In the genomic region with DNA sequence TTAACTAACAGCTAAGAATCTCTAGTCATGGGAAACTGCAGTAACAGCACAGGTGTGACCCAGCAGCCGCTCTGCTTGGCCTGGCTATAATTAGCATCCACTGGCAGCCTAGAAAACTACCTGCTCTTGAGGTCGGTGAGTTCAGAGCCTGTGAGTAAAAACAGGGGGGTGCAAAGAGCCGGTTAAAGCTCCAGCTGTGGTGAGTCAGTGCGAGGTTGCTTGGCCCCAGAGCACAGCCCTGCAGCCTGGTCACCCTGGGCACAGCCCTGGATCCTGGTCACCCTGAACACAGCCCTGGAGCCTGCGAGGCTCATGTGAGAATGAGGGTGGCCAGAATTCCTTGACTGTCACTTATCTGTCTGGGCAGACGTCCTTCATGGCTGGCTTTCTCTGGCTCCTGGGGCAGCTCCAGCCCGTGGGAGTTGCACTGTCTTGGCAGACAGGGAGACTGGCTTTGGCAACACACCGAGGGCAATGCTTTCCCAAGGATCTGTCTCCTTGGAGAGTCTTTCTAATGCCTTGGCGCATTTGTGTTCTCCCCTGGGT, we compare ENCODE assay signal across 15 cellular contexts.
DNase-seq lines count a peak whose midpoint lies in the region; ATAC-seq and TF ChIP-seq lines count a peak whose summit lies in the region.
"Had no signal": no experiment of that assay in that cellular context is flagged by ENCODE, and none has a peak within 500 bp of the region (broad histone marks: within the 10 kb centered on the region; RNA-seq: fewer than 3 reads in every experiment).

No MANE protein-coding gene starts in this region.

- in situ Hi-C loops in gastrocnemius medialis (cut with MboI; ENCODE audit: low sequenced_read_pairs in 4 of 4) = no loop called here

- H3K27me3 ChIP-seq in body of pancreas (no peaks in the 10 kb centered on the region), gastrocnemius medialis (no peaks in the 10 kb centered on the region)
- H3K27me3 ChIP-seq: neutrophil had no signal

- DNase-seq in HT-29 (ENCODE audit: low spot score) = peak; percentile 27
- peak; percentile 89 to 96 (median 93) for DNase-seq in body of pancreas
- peak; percentile 47 to 76 for DNase-seq in gastrocnemius medialis
- no peak for DNase-seq in left lobe of liver (ENCODE audit: low spot score)
- no peak for DNase-seq in T-helper 2 cell treated with Interferon-gamma antibody and Interleukin-4, amounts not matched to agents 5 μg/mL and 100 μg/mL, for 36 hours (ENCODE audit: low spot score)
- DNase-seq: activated CD4-positive, alpha-beta T cell treated with anti-CD3 and anti-CD28 coated beads, Interleukin-2, amount 50 U/mL, for 48 hours; activated gamma-delta T cell treated with Interleukin-2 at 50 U/mL for 16 hours; CD4-positive, CD25-positive, alpha-beta regulatory T cell; NCI-H187; T-helper 1 cell had no signal

- H3K9me3 ChIP-seq in body of pancreas (no peaks in the 10 kb centered on the region), iPS-18c (ENCODE audit: control insufficient read depth, insufficient read depth, low read length) (no peaks in the 10 kb centered on the region), gastrocnemius medialis (no peaks in the 10 kb centered on the region)
- H3K9me3 ChIP-seq: neutrophil had no signal

- H3K27me3 Mint-ChIP-seq in T-helper 2 cell treated with Interferon-gamma antibody and Interleukin-4, amounts not matched to agents 5 μg/mL and 100 μg/mL, for 36 hours (ENCODE audit: low read depth) = peaks cover 19% of the 10 kb centered on the region
- H3K27me3 Mint-ChIP-seq: CD4-positive, CD25-positive, alpha-beta regulatory T cell had no signal

- H3K9me3 Mint-ChIP-seq in T-helper 2 cell treated with Interferon-gamma antibody and Interleukin-4, amounts not matched to agents 5 μg/mL and 100 μg/mL, for 36 hours = no peaks in the 10 kb centered on the region
- H3K9me3 Mint-ChIP-seq: CD4-positive, CD25-positive, alpha-beta regulatory T cell; stimulated activated naive CD8-positive, alpha-beta T cell treated with anti-CD3 and anti-CD28 coated beads, Interleukin-15, Interleukin-2, amounts not matched to agents 100 ng/mL and 50 ng/mL, for 24 hours had no signal

- H3K4me1 ChIP-seq in body of pancreas (peaks cover 26% of the 10 kb centered on the region), gastrocnemius medialis (peaks cover 9 to 18% of the 10 kb centered on the region in 2 donors)

- H3K4me1 Mint-ChIP-seq in T-helper 2 cell treated with Interferon-gamma antibody and Interleukin-4, amounts not matched to agents 5 μg/mL and 100 μg/mL, for 36 hours (ENCODE audit: low read depth) = no peaks in the 10 kb centered on the region
- H3K4me1 Mint-ChIP-seq: CD4-positive, CD25-positive, alpha-beta regulatory T cell had no signal

- H3K4me3 Mint-ChIP-seq in T-helper 2 cell treated with Interferon-gamma antibody and Interleukin-4, amounts not matched to agents 5 μg/mL and 100 μg/mL, for 36 hours = no peak overlapping the region
- H3K4me3 Mint-ChIP-seq: CD4-positive, CD25-positive, alpha-beta regulatory T cell; stimulated activated naive CD8-positive, alpha-beta T cell treated with anti-CD3 and anti-CD28 coated beads, Interleukin-15, Interleukin-2, amounts not matched to agents 100 ng/mL and 50 ng/mL, for 24 hours had no signal

- intact Hi-C loops in body of pancreas (cut with DNase I) = no loop called here
- intact Hi-C loops in gastrocnemius medialis (cut with DNase I; ENCODE audit: low total_unique reads) = loop anchor here (5.0 kb wide), 1 partner anchor 250 kb away; the partner anchor contains the start of gene MEX3C

- ATAC-seq in body of pancreas = peak; percentile 97
- peak; percentile 90 for ATAC-seq in gastrocnemius medialis
- ATAC-seq in HG03342 (IDR thresholded peaks at IDR 0.05; ENCODE audit: unreplicated experiment) = no peak
- ATAC-seq in left lobe of liver = no peak
- ATAC-seq in GM19324 (IDR thresholded peaks at IDR 0.05; ENCODE audit: low FRiP score, unreplicated experiment) = no peak

- H3K36me3 Mint-ChIP-seq in T-helper 2 cell treated with Interferon-gamma antibody and Interleukin-4, amounts not matched to agents 5 μg/mL and 100 μg/mL, for 36 hours (ENCODE audit: low read depth) = no peaks in the 10 kb centered on the region
- H3K36me3 Mint-ChIP-seq: CD4-positive, CD25-positive, alpha-beta regulatory T cell had no signal

- H3K4me3 ChIP-seq in body of pancreas (no peak overlapping the region), iPS-18c (ENCODE audit: insufficient read depth, low read depth, low read length) (0 out of 2 replicates have a peak overlapping the region, but pooled peaks have one; percentile 3), gastrocnemius medialis (no peak overlapping the region)

- TF ChIP-seq CTCF in body of pancreas (IDR thresholded peaks at IDR 0.05) = no peak
- TF ChIP-seq CTCF in gastrocnemius medialis (IDR thresholded peaks at IDR 0.05 in 4 of 5, conservative IDR thresholded peaks at IDR 0.05 in 1 of 5) = no peak

- H3K27ac ChIP-seq in body of pancreas (peak overlapping the region; percentile 77 to 94 (median 92)), gastrocnemius medialis (peak overlapping the region; percentile 42 to 74 (median 56))
- H3K27ac ChIP-seq: neutrophil had no signal

- H3K36me3 ChIP-seq in body of pancreas (replicated peaks in 1 of 2; ENCODE audit: insufficient read depth in 1 of 2, low read depth in 2 of 2) (no peaks in the 10 kb centered on the region), gastrocnemius medialis (no peaks in the 10 kb centered on the region)
- H3K36me3 ChIP-seq: neutrophil had no signal

- WGBS in body of pancreas, 2 donors = 4 to 11% methylated on average over 9 of the region's 9 CpGs

- TF ChIP-seq POLR2A in body of pancreas (IDR thresholded peaks at IDR 0.05) (peak; percentile 20 to 72 (median 59)), gastrocnemius medialis (IDR thresholded peaks at IDR 0.05) (no peak)

- no peak overlapping the region for H3K27ac Mint-ChIP-seq in T-helper 2 cell treated with Interferon-gamma antibody and Interleukin-4, amounts not matched to agents 5 μg/mL and 100 μg/mL, for 36 hours
- H3K27ac Mint-ChIP-seq: stimulated activated naive CD8-positive, alpha-beta T cell treated with anti-CD3 and anti-CD28 coated beads, Interleukin-15, Interleukin-2, amounts not matched to agents 100 ng/mL and 50 ng/mL, for 24 hours had no signal

Comparison
In these comparisons a context has a peak if more than half of its experiments do, and no peak if none do; other contexts are left out.
1. DNase-seq: peak in HT-29 (single experiment), body of pancreas (4 of 4) and gastrocnemius medialis (2 of 2); none in left lobe of liver (single experiment) and T-helper 2 cell treated with Interferon-gamma antibody and Interleukin-4, amounts not matched to agents 5 μg/mL and 100 μg/mL, for 36 hours (single experiment).
2. ATAC-seq: peak in body of pancreas (single experiment) and gastrocnemius medialis (2 of 2); none in HG03342 (single experiment), left lobe of liver (single experiment) and GM19324 (single experiment).
3. POLR2A ChIP-seq: peak in body of pancreas (3 of 3); none in gastrocnemius medialis (0 of 2).